In genomic region chr1:203324103-203325003, GRCh38 we compare ENCODE assay signal across 8 cellular contexts. TPM values are rescaled to one million over a fixed set of nuclear protein-coding genes. Genes with fewer than 3 reads are reported as not detected.
DNase-seq lines count a peak whose midpoint lies in the region; ATAC-seq, FAIRE-seq and TF ChIP-seq lines count a peak whose summit lies in the region.

No MANE protein-coding gene starts in this region.

- H3K4me2 ChIP-seq in HepG2 (ENCODE audit: low read depth, low read length), result no peak overlapping the region
- no peak overlapping the region for H3K4me2 ChIP-seq in mesendoderm (ENCODE audit: low read length)

- TF ChIP-seq POLR2A in HepG2 (IDR thresholded peaks at IDR 0.05; ENCODE audit: insufficient read depth in 1 of 2, low read depth in 2 of 2, low read length in 2 of 2), result no peak

- H3K9ac ChIP-seq in HepG2 (ENCODE audit: insufficient read depth, low read depth, low read length) (no peak overlapping the region), mesendoderm (ENCODE audit: low read length) (no peak overlapping the region)

- FAIRE-seq in HepG2 (lab: Jason Lieb, UNC), result no peak

- H3K9me3 Mint-ChIP-seq in activated T-cell treated with anti-CD3 and anti-CD28 coated beads, Interleukin-2, amount 50 U/mL, for 72 hours, result no peaks in the 10 kb centered on the region
- no peaks in the 10 kb centered on the region for H3K9me3 Mint-ChIP-seq in type B pancreatic cell

- no peak overlapping the region for H2AK5ac ChIP-seq in mesendoderm (ENCODE audit: low read length)

- H3K79me1 ChIP-seq in mesendoderm (ENCODE audit: low read length), result no peaks in the 10 kb centered on the region

- intact Hi-C loops in Right ventricle myocardium superior (cut with DNase I) (no loop called here), left ventricle myocardium superior (cut with micrococcal nuclease) (no loop called here), HepG2 (cut with micrococcal nuclease; ENCODE audit: unreplicated experiment) (no loop called here)

- H3K9me3 ChIP-seq in HepG2 (ENCODE audit: low read length), result no peaks in the 10 kb centered on the region

- no peak overlapping the region for H3K23ac ChIP-seq in mesendoderm (ENCODE audit: low read length)

- POLR2A ChIA-PET in HepG2 (lab: Yijun Ruan, JAX), result interaction anchor here (5.2 kb wide), 1 partner anchor 18 kb away, joined by 31 read pairs; the partner anchor contains the start of gene BTG2

- H3K36me3 ChIP-seq in HepG2 (replicated peaks in 1 of 2; ENCODE audit: control insufficient read depth in 1 of 2, insufficient read depth in 2 of 2, low read length in 2 of 2), result no peaks in the 10 kb centered on the region
- no peaks in the 10 kb centered on the region for H3K36me3 ChIP-seq in mesendoderm (ENCODE audit: control insufficient read depth, insufficient read depth, low read length)

- TF ChIP-seq RAD21 in HepG2 (CRISPR knock-in tag; IDR thresholded peaks at IDR 0.05), result no peak

- H3K27ac Mint-ChIP-seq in activated T-cell treated with anti-CD3 and anti-CD28 coated beads, Interleukin-2, amount 50 U/mL, for 72 hours, result peak overlapping the region; percentile 72
- H3K27ac Mint-ChIP-seq in type B pancreatic cell, result peak overlapping the region; percentile 44

- in situ Hi-C loops in HepG2 (cut with HindIII; ENCODE audit: extremely low pct_ligation_motif_present, low pct_unique_long_range_greater_than_20kb), result loop anchor here (5.0 kb wide), 1 partner anchor 52 kb away; no protein-coding TSS in a partner anchor

- TF ChIP-seq CTCF in HepG2 (CRISPR knock-in tag; IDR thresholded peaks at IDR 0.05) (no peak), type B pancreatic cell (conservative IDR thresholded peaks at IDR 0.05) (no peak)

- no peaks in the 10 kb centered on the region for H3K36me3 Mint-ChIP-seq in activated T-cell treated with anti-CD3 and anti-CD28 coated beads, Interleukin-2, amount 50 U/mL, for 72 hours (ENCODE audit: insufficient read depth in 2 of 2)
- no peaks in the 10 kb centered on the region for H3K36me3 Mint-ChIP-seq in type B pancreatic cell

- H3K4me3 ChIP-seq in HepG2 (replicated peaks in 1 of 3; ENCODE audit: insufficient read depth in 1 of 3, low read depth in 2 of 3, low read length in 3 of 3), result no peak overlapping the region
- no peak overlapping the region for H3K4me3 ChIP-seq in mesendoderm (ENCODE audit: low read length)

- H3K27ac ChIP-seq in HepG2 (ENCODE audit: extremely low read length, insufficient read depth, low read length), result no peak overlapping the region
- no peak overlapping the region for H3K27ac ChIP-seq in mesendoderm (ENCODE audit: low read depth, low read length)

- no peak for TF ChIP-seq EP300 in HepG2 (IDR thresholded peaks at IDR 0.05; ENCODE audit: low read depth in 2 of 2, low read length in 2 of 2)
- TF ChIP-seq EP300 in HepG2 (CRISPR knock-in tag; IDR thresholded peaks at IDR 0.05; ENCODE audit: borderline replicate concordance), result no peak

- H3K27me3 Mint-ChIP-seq in activated T-cell treated with anti-CD3 and anti-CD28 coated beads, Interleukin-2, amount 50 U/mL, for 72 hours (ENCODE audit: low read depth), result no peaks in the 10 kb centered on the region
- H3K27me3 Mint-ChIP-seq in type B pancreatic cell, result peaks cover 3% of the 10 kb centered on the region

- no TSS peak for BruUV-seq in HepG2 (replicated peaks; lab: Mats Ljungman, UMichigan)

- 24% methylated on average over 14 of the region's 15 CpGs for WGBS in HepG2 (ENCODE audit: low lambda C conversion rate)
- no CpG with 5 or more reads among the region's 15 CpGs for WGBS in mesendoderm (ENCODE audit: extremely low coverage, insufficient coverage, low lambda C conversion rate)

- H3K18ac ChIP-seq in mesendoderm (ENCODE audit: low read length), result no peak overlapping the region

- H3K79me2 ChIP-seq in HepG2 (ENCODE audit: insufficient read depth, low read length) (no peaks in the 10 kb centered on the region), mesendoderm (ENCODE audit: control insufficient read depth, insufficient read depth, low read length) (no peaks in the 10 kb centered on the region)

- H2BK15ac ChIP-seq in mesendoderm (replicated peaks; ENCODE audit: low read depth), result no peak overlapping the region

- H3K4me3 Mint-ChIP-seq in activated T-cell treated with anti-CD3 and anti-CD28 coated beads, Interleukin-2, amount 50 U/mL, for 72 hours, result peak overlapping the region; percentile 81 to 84
- H3K4me3 Mint-ChIP-seq in type B pancreatic cell, result peak overlapping the region; percentile 61

- H4K5ac ChIP-seq in mesendoderm (ENCODE audit: low read length), result no peak overlapping the region

- H4K8ac ChIP-seq in mesendoderm (ENCODE audit: low read depth, low read length), result no peak overlapping the region

- no peak overlapping the region for H3K56ac ChIP-seq in mesendoderm (ENCODE audit: low read length)

- no peak overlapping the region for H2AFZ ChIP-seq in HepG2 (ENCODE audit: low read length)

- ATAC-seq in Right ventricle myocardium superior (ENCODE audit: poor library complexity) (no peak), left ventricle myocardium superior (no peak), HepG2 (no peak), HG03571 (IDR thresholded peaks at IDR 0.05; ENCODE audit: unreplicated experiment) (no peak)
- peak; percentile 18 to 23 for ATAC-seq in activated T-cell treated with anti-CD3 and anti-CD28 coated beads, Interleukin-2, amount 50 U/mL, for 72 hours (replicated peaks in 1 of 2)

- H2BK120ac ChIP-seq in mesendoderm (ENCODE audit: low read depth, low read length), result no peak overlapping the region

- no peak overlapping the region for H2BK5ac ChIP-seq in mesendoderm (ENCODE audit: low read length)

- peaks cover 5 to 24% of the 10 kb centered on the region in 2 experiments; a peak in 2 of 5 replicates for H3K27me3 ChIP-seq in HepG2 (ENCODE audit: control insufficient read depth in 1 of 2, insufficient read depth in 2 of 2, low read length in 2 of 2)
- no peaks in the 10 kb centered on the region for H3K27me3 ChIP-seq in mesendoderm (ENCODE audit: insufficient read depth, low read length, poor library complexity)

- CTCF ChIA-PET in HepG2 (lab: Yijun Ruan, JAX; ENCODE audit: low intra/inter-chr PET ratio, low total read pairs), result no interaction called here

- H3K4me1 Mint-ChIP-seq in activated T-cell treated with anti-CD3 and anti-CD28 coated beads, Interleukin-2, amount 50 U/mL, for 72 hours (ENCODE audit: low read depth), result peaks cover 93% of the 10 kb centered on the region
- peaks cover 63% of the 10 kb centered on the region for H3K4me1 Mint-ChIP-seq in type B pancreatic cell (ENCODE audit: unreplicated experiment)

- peak; percentile 61 for DNase-seq in Right ventricle myocardium superior
- no peak for DNase-seq in left ventricle myocardium superior
- peak; percentile 53 to 61 for DNase-seq in activated T-cell treated with anti-CD3 and anti-CD28 coated beads, Interleukin-2, amount 50 U/mL, for 72 hours
- no peak for DNase-seq in HepG2 (ENCODE audit: low spot score)
- DNase-seq in type B pancreatic cell (ENCODE audit: extremely low spot score, unreplicated experiment), result no peak
- DNase-seq in mesendoderm, result no peak
- no peak for DNase-seq in GF-D8 (lab: John Stamatoyannopoulos, UW)

- no peaks in the 10 kb centered on the region; the same call in 1 of the 2 replicates for H4K20me1 ChIP-seq in HepG2 (ENCODE audit: insufficient read depth, low read length)

- H3K4me1 ChIP-seq in HepG2 (ENCODE audit: insufficient read depth, low read length), result peaks cover 45% of the 10 kb centered on the region
- H3K4me1 ChIP-seq in mesendoderm (ENCODE audit: control insufficient read depth, low read depth, low read length), result peaks cover 5% of the 10 kb centered on the region

- H3K4ac ChIP-seq in mesendoderm (ENCODE audit: low read depth, low read length), result no peak overlapping the region

RNA-seq across cellular contexts. Expression of gene BTG2, which starts 19.0 kb away (rescaled TPM):
- 40.5 TPM for total RNA-seq in Right ventricle myocardium superior
- 41.3 TPM for total RNA-seq in left ventricle myocardium superior
- 100 to 1,000 TPM; 138 to 153 TPM for total RNA-seq in activated T-cell treated with anti-CD3 and anti-CD28 coated beads, Interleukin-2, amount 50 U/mL, for 72 hours
- total RNA-seq in HepG2 (2016; rRNA removed; fragmentation: Illumina TruSeq; extraction: Trizol), result 18.3 and 18.7 TPM in 2 replicates
- 2.8 and 3.5 TPM in 2 replicates for total RNA-seq in HepG2 (2016; cell fraction: cytosol; rRNA removed; fragmentation: Illumina TruSeq; extraction: Trizol; ENCODE audit: low read depth)
- total RNA-seq in HepG2 (2016; cell fraction: insoluble cytoplasmic fraction; rRNA removed; fragmentation: Illumina TruSeq; extraction: Trizol), result 15.4 and 19.8 TPM in 2 replicates
- 11.7 and 12.9 TPM in 2 replicates for total RNA-seq in HepG2 (2016; cell fraction: membrane; rRNA removed; fragmentation: Illumina TruSeq; extraction: Trizol)
- 11.8 and 13.3 TPM in 2 replicates for total RNA-seq in HepG2 (2016; cell fraction: nucleus; rRNA removed; fragmentation: Illumina TruSeq; extraction: Trizol)
- polyA plus RNA-seq in HepG2 (2011; rRNA removed), result 13.6 and 16.7 TPM in 2 replicates
- 11.2 and 13.0 TPM in 2 replicates for polyA plus RNA-seq in HepG2 (2011; cell fraction: cytosol; rRNA removed)
- 8.6 and 10.6 TPM in 2 replicates for polyA plus RNA-seq in HepG2 (2011; cell fraction: nucleus; rRNA removed)
- polyA plus RNA-seq in HepG2 (2012), result 4.4 and 7.3 TPM in 2 replicates
- polyA plus RNA-seq in HepG2 (2016; cell fraction: cytosol; fragmentation: Illumina TruSeq; extraction: Trizol; ENCODE audit: low read depth), result 2.1 and 2.2 TPM in 2 replicates
- 18.8 and 19.2 TPM in 2 replicates for polyA plus RNA-seq in HepG2 (2016; cell fraction: insoluble cytoplasmic fraction; fragmentation: Illumina TruSeq; extraction: Trizol; ENCODE audit: low read depth)
- polyA plus RNA-seq in HepG2 (2016; cell fraction: membrane; fragmentation: Illumina TruSeq; extraction: Trizol; ENCODE audit: low read depth), result 6.5 and 7.0 TPM in 2 replicates
- 18.0 and 19.6 TPM in 2 replicates for polyA plus RNA-seq in HepG2 (2016; cell fraction: nucleus; fragmentation: Illumina TruSeq; extraction: Trizol; ENCODE audit: insufficient read depth, low read depth)
- polyA minus RNA-seq in HepG2 (2011; rRNA and poly(A)+ RNA removed; ENCODE audit: low replicate concordance), result 9.6 and 12.5 TPM in 2 replicates
- 8.5 and 9.2 TPM in 2 replicates for polyA minus RNA-seq in HepG2 (2011; cell fraction: cytosol; rRNA and poly(A)+ RNA removed)
- polyA minus RNA-seq in HepG2 (2011; cell fraction: nucleus; rRNA and poly(A)+ RNA removed), result 4.9 and 8.8 TPM in 2 replicates
- 49.8 and 147 TPM in 2 replicates for total RNA-seq in type B pancreatic cell (ENCODE audit: low replicate concordance)
- polyA plus RNA-seq in mesendoderm (2013, experiment 1 of 2), result 4.1 TPM
- 3.9 TPM for polyA plus RNA-seq in mesendoderm (2013, experiment 2 of 2)

RNA-seq across cellular contexts. Expression of gene FMOD, which starts 26.6 kb away (rescaled TPM):
- 5.9 TPM for total RNA-seq in Right ventricle myocardium superior
- 9.6 TPM for total RNA-seq in left ventricle myocardium superior
- 1 to 10 TPM in 1 of 2 donors, under 1 TPM in 1; 1.00 to 2.2 TPM for total RNA-seq in activated T-cell treated with anti-CD3 and anti-CD28 coated beads, Interleukin-2, amount 50 U/mL, for 72 hours
- total RNA-seq in HepG2 (2016; rRNA removed; fragmentation: Illumina TruSeq; extraction: Trizol), result not detected in 2 replicates
- not detected in 2 replicates for total RNA-seq in HepG2 (2016; cell fraction: cytosol; rRNA removed; fragmentation: Illumina TruSeq; extraction: Trizol; ENCODE audit: low read depth)
- not detected in 2 replicates for total RNA-seq in HepG2 (2016; cell fraction: insoluble cytoplasmic fraction; rRNA removed; fragmentation: Illumina TruSeq; extraction: Trizol)
- not detected in 2 replicates for total RNA-seq in HepG2 (2016; cell fraction: membrane; rRNA removed; fragmentation: Illumina TruSeq; extraction: Trizol)
- not detected in 2 replicates for total RNA-seq in HepG2 (2016; cell fraction: nucleus; rRNA removed; fragmentation: Illumina TruSeq; extraction: Trizol)
- polyA plus RNA-seq in HepG2 (2011; rRNA removed), result 0.04 and 0.08 TPM in 2 replicates
- polyA plus RNA-seq in HepG2 (2011; cell fraction: cytosol; rRNA removed), result 0.08 TPM in 2 replicates
- polyA plus RNA-seq in HepG2 (2011; cell fraction: nucleus; rRNA removed), result not detected in 2 replicates
- not detected in 2 replicates for polyA plus RNA-seq in HepG2 (2012)
- polyA plus RNA-seq in HepG2 (2016; cell fraction: cytosol; fragmentation: Illumina TruSeq; extraction: Trizol; ENCODE audit: low read depth), result not detected in 2 replicates
- not detected in 2 replicates for polyA plus RNA-seq in HepG2 (2016; cell fraction: insoluble cytoplasmic fraction; fragmentation: Illumina TruSeq; extraction: Trizol; ENCODE audit: low read depth)
- polyA plus RNA-seq in HepG2 (2016; cell fraction: membrane; fragmentation: Illumina TruSeq; extraction: Trizol; ENCODE audit: low read depth), result not detected in 2 replicates
- not detected in 2 replicates for polyA plus RNA-seq in HepG2 (2016; cell fraction: nucleus; fragmentation: Illumina TruSeq; extraction: Trizol; ENCODE audit: insufficient read depth, low read depth)
- polyA minus RNA-seq in HepG2 (2011; rRNA and poly(A)+ RNA removed; ENCODE audit: low replicate concordance), result not detected in 2 replicates
- not detected in 2 replicates for polyA minus RNA-seq in HepG2 (2011; cell fraction: cytosol; rRNA and poly(A)+ RNA removed)
- not detected in 2 replicates for polyA minus RNA-seq in HepG2 (2011; cell fraction: nucleus; rRNA and poly(A)+ RNA removed)
- total RNA-seq in type B pancreatic cell (ENCODE audit: low replicate concordance), result 3.9 and 8.3 TPM in 2 replicates
- 0.45 TPM for polyA plus RNA-seq in mesendoderm (2013, experiment 1 of 2)
- 0.34 TPM for polyA plus RNA-seq in mesendoderm (2013, experiment 2 of 2)

Comparison
In these comparisons a context has a peak if more than half of its experiments do, and no peak if none do; other contexts are left out.
1. DNase-seq: peak in Right ventricle myocardium superior (single experiment) and activated T-cell treated with anti-CD3 and anti-CD28 coated beads, Interleukin-2, amount 50 U/mL, for 72 hours (2 of 2); none in left ventricle myocardium superior (single experiment), HepG2 (single experiment), type B pancreatic cell (single experiment), mesendoderm (single experiment) and GF-D8 (single experiment).
2. ATAC-seq: peak in activated T-cell treated with anti-CD3 and anti-CD28 coated beads, Interleukin-2, amount 50 U/mL, for 72 hours (2 of 2); none in Right ventricle myocardium superior (single experiment), left ventricle myocardium superior (single experiment), HepG2 (single experiment) and HG03571 (single experiment).